Comparison of ENCODE assay signal across 8 cellular contexts in the genomic region with DNA sequence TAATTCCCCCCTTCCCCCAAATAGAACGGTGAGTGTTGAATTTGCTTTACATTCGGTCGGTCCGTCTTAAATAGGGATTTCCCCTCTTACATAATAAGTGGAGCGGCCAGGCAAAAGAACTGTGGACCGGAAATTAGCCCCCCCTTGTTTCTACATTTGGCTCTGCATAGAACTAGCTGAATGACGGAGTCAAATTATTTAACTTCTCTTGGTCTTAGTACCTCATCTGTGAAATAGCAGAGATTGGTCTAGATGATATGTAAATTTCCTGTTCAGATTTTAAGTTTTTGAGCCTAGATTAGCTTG. TPM values are rescaled to one million over a fixed set of nuclear protein-coding genes. Genes with fewer than 3 reads are reported as not detected.
DNase-seq lines count a peak whose midpoint lies in the region; ATAC-seq, FAIRE-seq and TF ChIP-seq lines count a peak whose summit lies in the region.

No MANE protein-coding gene starts in this region.

- TF ChIP-seq CTCF in left lung (IDR thresholded peaks at IDR 0.05): no peak

- ATAC-seq in GM18517 (IDR thresholded peaks at IDR 0.05; ENCODE audit: unreplicated experiment) (peak; percentile 74), HG02642 (IDR thresholded peaks at IDR 0.05; ENCODE audit: poor library complexity, unreplicated experiment) (peak; percentile 61), left lung (peak; percentile 35), HG02981 (IDR thresholded peaks at IDR 0.05; ENCODE audit: unreplicated experiment) (no peak)

- peak; percentile 39 for DNase-seq in adipocyte (ENCODE audit: low read depth)
- no peak for DNase-seq in left lung
- DNase-seq in G401 (ENCODE audit: low spot score): no peak
- DNase-seq in GM19239 (ENCODE audit: insufficient read length, low spot score): no peak
- no peak for DNase-seq in activated naive CD4-positive, alpha-beta T cell (lab: John Stamatoyannopoulos, UW)

- H3K36me3 ChIP-seq in adipocyte (ENCODE audit: control insufficient read depth, insufficient read depth, low read length, severe bottlenecking) (no peaks in the 10 kb centered on the region), left lung (no peaks in the 10 kb centered on the region)

- no peak overlapping the region for H3K27ac ChIP-seq in left lung

- in situ Hi-C loops in G401 (cut with HindIII; ENCODE audit: low sequenced_read_pairs): no loop called here

- intact Hi-C loops in left lung (cut with DNase I): no loop called here

- H3K4me3 ChIP-seq in adipocyte (ENCODE audit: low read length) (peak overlapping the region; percentile 93), left lung (peak overlapping the region; percentile 39 to 53)

- no peak for FAIRE-seq in GM19239 (lab: Jason Lieb, UNC)

- H3K9ac ChIP-seq in adipocyte (ENCODE audit: low read length): peak overlapping the region; percentile 88

- H3K9me3 ChIP-seq in adipocyte (ENCODE audit: control insufficient read depth, low read length): no peaks in the 10 kb centered on the region
- H3K9me3 ChIP-seq in left lung: no peaks in the 10 kb centered on the region

- H3K27me3 ChIP-seq in adipocyte (replicated peaks; ENCODE audit: control insufficient read depth, insufficient read depth, low read length) (no peaks in the 10 kb centered on the region), left lung (peaks cover 16 to 68% of the 10 kb centered on the region in 2 donors)

- H3K4me1 ChIP-seq in adipocyte (ENCODE audit: control insufficient read depth, insufficient read depth, low read length) (peaks cover 27% of the 10 kb centered on the region), left lung (peaks cover 0 to 16% of the 10 kb centered on the region in 2 donors)

RNA-seq across cellular contexts. Expression of gene SPATA18, which starts 1.3 kb away (rescaled TPM):
- total RNA-seq in left lung: 10 to 100 TPM; 13.5 to 23.7 TPM
- 0.37 TPM in 1 of 2 replicates, not detected in the other for total RNA-seq in G401 (2014; rRNA removed; shearing (Covaris generic))

RNA-seq across cellular contexts. Expression of gene SGCB, which starts 14.3 kb away (rescaled TPM):
- total RNA-seq in left lung: 10 to 100 TPM; 26.9 to 41.5 TPM
- total RNA-seq in G401 (2014; rRNA removed; shearing (Covaris generic)): 4.2 and 5.5 TPM in 2 replicates

RNA-seq across cellular contexts. Expression of gene LRRC66, which starts 32.3 kb away (rescaled TPM):
- under 1 TPM; 0.17 to 0.18 TPM for total RNA-seq in left lung
- total RNA-seq in G401 (2014; rRNA removed; shearing (Covaris generic)): not detected in 2 replicates

Comparison
In these comparisons a context has a peak if more than half of its experiments do, and no peak if none do; other contexts are left out.
1. RNA of gene SPATA18, which starts 1.3 kb away (total RNA-seq): 13.5 to 23.7 TPM in left lung; 0.37 TPM in G401; every median in the first group is over 10 times any median in the second.